Comparison of ENCODE assay signal across 8 cellular contexts in the genomic region with DNA sequence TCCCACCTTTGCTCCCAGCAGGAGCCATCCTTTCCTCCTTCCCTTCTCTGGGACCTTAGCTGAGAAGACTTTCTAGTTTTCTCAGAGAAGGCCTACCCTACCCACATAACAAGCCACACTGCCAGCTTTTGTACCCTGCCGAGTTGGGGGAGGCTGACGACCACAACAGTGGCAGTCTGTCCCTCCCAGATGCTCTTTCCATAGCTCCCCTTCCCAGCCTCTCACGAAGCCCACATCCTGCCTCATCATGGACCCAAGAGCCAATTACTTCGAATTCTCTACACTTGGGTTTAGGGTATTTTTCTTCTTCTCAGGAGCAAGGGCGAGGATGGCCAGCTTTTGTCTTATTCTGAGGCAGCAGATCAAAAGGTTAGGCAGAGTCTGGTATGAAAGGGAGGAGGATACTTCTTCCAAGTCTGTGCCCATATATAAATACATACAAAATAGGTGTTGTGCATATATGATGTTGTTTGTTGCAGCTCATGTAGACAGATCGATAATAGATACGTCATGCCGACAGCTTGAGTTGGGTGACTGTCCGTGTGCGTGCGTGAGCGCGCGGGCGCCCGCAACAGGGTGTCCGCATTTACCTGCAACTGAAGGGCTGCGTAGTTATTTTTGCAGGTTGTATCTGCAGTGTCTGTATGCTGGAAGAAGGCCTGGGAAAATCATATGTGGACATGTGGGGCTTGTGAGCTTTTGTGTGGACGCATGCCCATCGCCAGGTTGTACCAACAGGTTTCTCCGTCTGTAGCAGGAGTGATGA. TPM values are rescaled to one million over a fixed set of nuclear protein-coding genes. Genes with fewer than 3 reads are reported as not detected.
A peak's percentile ranks its signal among the peaks of the same experiment; 100 is the strongest.
DNase-seq lines count a peak whose midpoint lies in the region; ATAC-seq and TF ChIP-seq lines count a peak whose summit lies in the region.

No MANE protein-coding gene starts in this region.

- no peak overlapping the region for H3K27ac ChIP-seq in CD4-positive, CD25-positive, alpha-beta regulatory T cell (ENCODE audit: insufficient read depth, low read length, poor library complexity, severe bottlenecking)
- H3K27ac ChIP-seq in cingulate gyrus (ENCODE audit: low read depth, low read length) = peak overlapping the region; percentile 54

- peaks cover 18% of the 10 kb centered on the region for H3K4me1 ChIP-seq in CD4-positive, CD25-positive, alpha-beta regulatory T cell (ENCODE audit: control insufficient read depth, insufficient read depth, low read length, poor library complexity, severe bottlenecking)

- ATAC-seq in CD4-positive, CD25-positive, alpha-beta regulatory T cell (ENCODE audit: low read depth in 2 of 2) = no peak
- ATAC-seq in HG03432 (IDR thresholded peaks at IDR 0.05; ENCODE audit: unreplicated experiment) = no peak

- H3K36me3 Mint-ChIP-seq in CD4-positive, CD25-positive, alpha-beta regulatory T cell = no peaks in the 10 kb centered on the region
- H3K36me3 Mint-ChIP-seq in nephron progenitor cell (ENCODE audit: low read depth) = no peaks in the 10 kb centered on the region

- H3K27me3 ChIP-seq in CD4-positive, CD25-positive, alpha-beta regulatory T cell (ENCODE audit: control insufficient read depth, insufficient read depth, low read length) = peaks cover 7% of the 10 kb centered on the region

- no peaks in the 10 kb centered on the region for H3K9me3 Mint-ChIP-seq in CD4-positive, CD25-positive, alpha-beta regulatory T cell
- H3K9me3 Mint-ChIP-seq in nephron progenitor cell = no peaks in the 10 kb centered on the region

- H3K4me3 Mint-ChIP-seq in CD4-positive, CD25-positive, alpha-beta regulatory T cell = peak overlapping the region; percentile 80 to 90 (median 87)
- peak overlapping the region; percentile 78 for H3K4me3 Mint-ChIP-seq in nephron progenitor cell

- H3K36me3 ChIP-seq in CD4-positive, CD25-positive, alpha-beta regulatory T cell (ENCODE audit: control insufficient read depth, insufficient read depth, low read length) = no peaks in the 10 kb centered on the region

- H3K4me3 ChIP-seq in CD4-positive, CD25-positive, alpha-beta regulatory T cell (ENCODE audit: low read depth, low read length) = peak overlapping the region; percentile 32
- peak overlapping the region; percentile 57 for H3K4me3 ChIP-seq in LNCaP clone FGC (ENCODE audit: low read depth, low read length)

- H3K27me3 Mint-ChIP-seq in CD4-positive, CD25-positive, alpha-beta regulatory T cell = peaks cover 40% of the 10 kb centered on the region
- peaks cover 100% of the 10 kb centered on the region for H3K27me3 Mint-ChIP-seq in nephron progenitor cell (ENCODE audit: low read depth, poor library complexity)

- peak overlapping the region in 1 of 3 donors; percentile 3 for H3K27ac Mint-ChIP-seq in CD4-positive, CD25-positive, alpha-beta regulatory T cell
- no peak overlapping the region for H3K27ac Mint-ChIP-seq in nephron progenitor cell

- H3K4me1 Mint-ChIP-seq in CD4-positive, CD25-positive, alpha-beta regulatory T cell = peaks cover 4 to 24% (median 9%) of the 10 kb centered on the region in 4 donors
- H3K4me1 Mint-ChIP-seq in nephron progenitor cell = peaks cover 34% of the 10 kb centered on the region

- TF ChIP-seq CTCF in LNCaP clone FGC (IDR thresholded peaks at IDR 0.05; ENCODE audit: control insufficient read depth, extremely low read depth, insufficient read depth) (no peak), nephron progenitor cell (IDR thresholded peaks at IDR 0.05) (no peak)

- DNase-seq in CD4-positive, CD25-positive, alpha-beta regulatory T cell = no peak
- DNase-seq in LNCaP clone FGC (ENCODE audit: low read depth) = no peak
- no peak for DNase-seq in nephron progenitor cell
- no peak for DNase-seq in foreskin melanocyte
- no peak for DNase-seq in NCI-H524 treated with DMSO at 0.1 percent for 48 hours (lab: John Stamatoyannopoulos, UW)
- DNase-seq in DMS79 (lab: John Stamatoyannopoulos, UW) = no peak

- H3K9me3 ChIP-seq in CD4-positive, CD25-positive, alpha-beta regulatory T cell (ENCODE audit: control insufficient read depth in 2 of 2, low read length in 2 of 2) = no peaks in the 10 kb centered on the region

RNA-seq across cellular contexts. Expression of gene NRGN, which starts 0.8 kb away (rescaled TPM):
- total RNA-seq in CD4-positive, CD25-positive, alpha-beta regulatory T cell = 58.8 TPM
- under 1 TPM; 0.16 to 0.23 (median 0.22) TPM for polyA plus RNA-seq in CD4-positive, CD25-positive, alpha-beta regulatory T cell

RNA-seq across cellular contexts. Expression of gene VSIG2, which starts 13.2 kb away (rescaled TPM):
- total RNA-seq in CD4-positive, CD25-positive, alpha-beta regulatory T cell = 0.44 TPM
- 1 to 10 TPM in 2 of 4 donors, under 1 TPM in 2; 0.71 to 3.9 (median 0.95) TPM for polyA plus RNA-seq in CD4-positive, CD25-positive, alpha-beta regulatory T cell

RNA-seq across cellular contexts. Expression of gene ESAM, which starts 23.2 kb away (rescaled TPM):
- 3.0 TPM for total RNA-seq in CD4-positive, CD25-positive, alpha-beta regulatory T cell
- polyA plus RNA-seq in CD4-positive, CD25-positive, alpha-beta regulatory T cell = 1 to 10 TPM in 2 of 4 donors, under 1 TPM in 1, not detected in 1; 0.55 to 3.1 (median 2.3) TPM
